7 cellular contexts compared by ENCODE assay signal in the genomic region with DNA sequence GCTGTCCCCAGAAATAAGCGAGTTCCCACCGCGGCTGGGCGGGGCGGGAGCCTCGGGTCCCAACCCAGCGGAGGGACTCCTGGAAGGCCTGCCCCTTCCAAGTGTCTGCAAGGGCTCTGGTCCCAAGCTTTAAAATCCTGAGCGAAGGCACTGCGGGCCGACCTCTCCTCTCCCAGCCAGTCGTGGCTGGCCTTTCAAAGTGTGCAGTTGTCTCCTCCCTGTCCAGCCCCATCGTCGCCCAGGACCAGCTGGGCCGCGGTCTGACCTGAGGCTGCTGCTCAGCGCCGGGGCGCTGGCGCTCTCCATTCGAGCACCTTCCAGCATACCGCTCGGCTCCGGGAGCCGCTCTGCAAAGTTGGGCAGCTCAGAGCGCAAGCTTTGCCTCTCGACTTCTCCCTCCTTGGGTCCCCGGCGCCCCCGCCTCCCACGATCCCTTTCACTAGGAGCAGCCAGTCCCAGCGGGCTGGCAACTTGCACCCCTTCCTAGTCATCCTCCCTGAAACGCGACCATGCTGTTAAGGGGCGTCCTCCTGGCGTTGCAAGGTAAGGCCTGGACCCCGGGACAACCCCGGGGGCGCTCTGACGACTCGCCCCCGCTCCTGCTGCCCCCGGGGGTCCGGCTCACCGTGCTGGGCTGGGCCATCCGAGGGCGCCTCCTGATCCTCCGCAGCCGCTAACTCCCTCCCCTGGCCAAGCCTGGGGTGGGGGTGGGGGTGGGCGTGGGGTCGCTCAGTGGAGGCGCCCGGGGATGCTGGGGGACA. TPM values are rescaled to one million over a fixed set of nuclear protein-coding genes. Genes with fewer than 3 reads are reported as not detected.
DNase-seq lines count a peak whose midpoint lies in the region; ATAC-seq and TF ChIP-seq lines count a peak whose summit lies in the region.

A gene with protein sequence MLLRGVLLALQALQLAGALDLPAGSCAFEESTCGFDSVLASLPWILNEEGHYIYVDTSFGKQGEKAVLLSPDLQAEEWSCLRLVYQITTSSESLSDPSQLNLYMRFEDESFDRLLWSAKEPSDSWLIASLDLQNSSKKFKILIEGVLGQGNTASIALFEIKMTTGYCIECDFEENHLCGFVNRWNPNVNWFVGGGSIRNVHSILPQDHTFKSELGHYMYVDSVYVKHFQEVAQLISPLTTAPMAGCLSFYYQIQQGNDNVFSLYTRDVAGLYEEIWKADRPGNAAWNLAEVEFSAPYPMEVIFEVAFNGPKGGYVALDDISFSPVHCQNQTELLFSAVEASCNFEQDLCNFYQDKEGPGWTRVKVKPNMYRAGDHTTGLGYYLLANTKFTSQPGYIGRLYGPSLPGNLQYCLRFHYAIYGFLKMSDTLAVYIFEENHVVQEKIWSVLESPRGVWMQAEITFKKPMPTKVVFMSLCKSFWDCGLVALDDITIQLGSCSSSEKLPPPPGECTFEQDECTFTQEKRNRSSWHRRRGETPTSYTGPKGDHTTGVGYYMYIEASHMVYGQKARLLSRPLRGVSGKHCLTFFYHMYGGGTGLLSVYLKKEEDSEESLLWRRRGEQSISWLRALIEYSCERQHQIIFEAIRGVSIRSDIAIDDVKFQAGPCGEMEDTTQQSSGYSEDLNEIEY (plus strand): TSS at position 160 of the 761 bp plus-strand sequence. CDS start 350 bp downstream, at position 510.

- no peaks in the 10 kb centered on the region for H3K9me3 ChIP-seq in HUES6 (ENCODE audit: control insufficient read depth, insufficient read depth, low read depth, low read length)
- no peaks in the 10 kb centered on the region for H3K9me3 ChIP-seq in breast epithelium
- no peaks in the 10 kb centered on the region for H3K9me3 ChIP-seq in skeletal muscle tissue (ENCODE audit: control insufficient read depth in 3 of 3, low read length in 3 of 3)

- intact Hi-C loops in breast epithelium (cut with DNase I; ENCODE audit: low total_unique reads) = loop anchor here (5.0 kb wide), 1 partner anchor 63 kb away; no protein-coding TSS in a partner anchor

- TF ChIP-seq CTCF in breast epithelium (IDR thresholded peaks at IDR 0.05) = no peak

- ATAC-seq in GM18519 (IDR thresholded peaks at IDR 0.05; ENCODE audit: low FRiP score, unreplicated experiment) (no peak), HG03135 (IDR thresholded peaks at IDR 0.05; ENCODE audit: unreplicated experiment) (no peak)

- H3K36me3 ChIP-seq in HUES6 (ENCODE audit: control insufficient read depth, insufficient read depth, low read length) (no peaks in the 10 kb centered on the region), breast epithelium (no peaks in the 10 kb centered on the region), skeletal muscle tissue (ENCODE audit: control insufficient read depth in 3 of 3, insufficient read depth in 3 of 3, low read length in 3 of 3) (peaks cover 0 to 2% (median 0%) of the 10 kb centered on the region in 3 donors)

- peak within 1 kb of the TSS; percentile 49 for H3K9ac ChIP-seq in HUES6 (ENCODE audit: low read length)
- H3K9ac ChIP-seq in skeletal muscle tissue (ENCODE audit: low read depth in 1 of 3, low read length in 3 of 3) = peak within 1 kb of the TSS; percentile 62 to 79 (median 69)

- H3K27ac ChIP-seq in HUES6 (ENCODE audit: low read depth, low read length) (no peak within 1 kb of the TSS), breast epithelium (peak within 1 kb of the TSS; percentile 79 to 82), skeletal muscle tissue (ENCODE audit: low read depth, low read length) (no peak within 1 kb of the TSS)

- TF ChIP-seq POLR2A in breast epithelium (IDR thresholded peaks at IDR 0.05) = no peak

- H3K4me1 ChIP-seq in HUES6 (ENCODE audit: control insufficient read depth, insufficient read depth, low read length) (peaks cover 29% of the 10 kb centered on the region), breast epithelium (peaks cover 2 to 21% of the 10 kb centered on the region in 2 donors), skeletal muscle tissue (ENCODE audit: control insufficient read depth in 3 of 3, insufficient read depth in 3 of 3, low read length in 3 of 3) (peaks cover 15 to 32% (median 17%) of the 10 kb centered on the region in 3 donors)

- H3K4me3 ChIP-seq in HUES6 (ENCODE audit: low read depth, low read length) (peak within 1 kb of the TSS; percentile 71), breast epithelium (peak within 1 kb of the TSS; percentile 62 to 75 (median 68)), skeletal muscle tissue (ENCODE audit: low read length in 3 of 3) (peak within 1 kb of the TSS; percentile 73 to 77 (median 77))

- H3K27me3 ChIP-seq in HUES6 (ENCODE audit: control insufficient read depth, insufficient read depth, low read length) (peaks cover 36% of the 10 kb centered on the region), breast epithelium (no peaks in the 10 kb centered on the region), skeletal muscle tissue (ENCODE audit: control insufficient read depth in 3 of 3, insufficient read depth in 3 of 3, low read length in 3 of 3) (peaks cover 0 to 11% (median 0%) of the 10 kb centered on the region in 3 donors)

- DNase-seq in breast epithelium (ENCODE audit: low spot score in 2 of 2) (peak in 1 of 2 donors; percentile 46), iris pigment epithelial cell (ENCODE audit: low read depth) (peak; percentile 41)
- DNase-seq in stimulated activated naive CD4-positive, alpha-beta T cell (lab: John Stamatoyannopoulos, UW) = no peak

RNA-seq across cellular contexts. Expression of the gene that starts here (rescaled TPM):
- total RNA-seq in breast epithelium (10 to 100 TPM; 17.0 to 33.9 (median 18.7) TPM), skeletal muscle tissue (11.0 TPM)

Comparison
In these comparisons a context has a peak if more than half of its experiments do, and no peak if none do; other contexts are left out.
1. H3K27ac ChIP-seq: peak in breast epithelium (2 of 2); none in HUES6 (single experiment) and skeletal muscle tissue (single experiment).
2. Peak in every context shown above with its lines, with median percentiles within 50 percentile points of each other: H3K4me3 ChIP-seq.